In the genomic region with DNA sequence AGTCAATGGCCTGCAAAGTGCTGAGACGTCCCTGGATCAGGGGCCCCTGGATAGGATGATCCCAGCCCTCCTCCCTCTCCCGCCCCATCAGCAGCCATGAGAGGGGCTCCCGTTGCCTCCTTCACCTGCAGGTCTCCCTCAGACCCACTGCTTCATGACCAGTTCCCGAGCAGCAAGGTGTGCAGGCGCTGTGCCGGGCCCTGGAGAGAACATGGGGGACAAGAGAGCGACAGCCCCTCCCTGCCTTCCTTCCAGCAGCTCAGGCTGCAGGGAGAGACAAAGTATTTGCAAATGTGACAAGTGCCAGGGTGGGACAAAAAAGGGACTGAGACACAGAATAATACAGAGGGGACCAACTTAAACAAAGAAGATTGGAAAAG, we compare ENCODE assay signal across 1 cellular context.
TF ChIP-seq lines count a peak whose summit lies in the region.

No MANE protein-coding gene starts in this region.

TF ChIP-seq in GM23338, 12 proteins besides CTCF, POLR2A, EP300 and RAD21 (continued from another document):
- TF ChIP-seq POLR2AphosphoS5 (IDR thresholded peaks at IDR 0.05; ENCODE audit: low read depth) (no peak), STAT1 (IDR thresholded peaks at IDR 0.05; ENCODE audit: unreplicated experiment) (no peak), ZNF114 (CRISPR knock-in tag; IDR thresholded peaks at IDR 0.05) (no peak), CREB1 (CRISPR knock-in tag; IDR thresholded peaks at IDR 0.05; ENCODE audit: low read depth) (no peak), ZNF331 (CRISPR knock-in tag; IDR thresholded peaks at IDR 0.05; ENCODE audit: low read depth) (no peak), EZH2 (IDR thresholded peaks at IDR 0.05; ENCODE audit: low read depth, unreplicated experiment) (no peak)
- TF ChIP-seq, protein P1, sequence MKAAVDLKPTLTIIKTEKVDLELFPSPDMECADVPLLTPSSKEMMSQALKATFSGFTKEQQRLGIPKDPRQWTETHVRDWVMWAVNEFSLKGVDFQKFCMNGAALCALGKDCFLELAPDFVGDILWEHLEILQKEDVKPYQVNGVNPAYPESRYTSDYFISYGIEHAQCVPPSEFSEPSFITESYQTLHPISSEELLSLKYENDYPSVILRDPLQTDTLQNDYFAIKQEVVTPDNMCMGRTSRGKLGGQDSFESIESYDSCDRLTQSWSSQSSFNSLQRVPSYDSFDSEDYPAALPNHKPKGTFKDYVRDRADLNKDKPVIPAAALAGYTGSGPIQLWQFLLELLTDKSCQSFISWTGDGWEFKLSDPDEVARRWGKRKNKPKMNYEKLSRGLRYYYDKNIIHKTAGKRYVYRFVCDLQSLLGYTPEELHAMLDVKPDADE (IDR thresholded peaks at IDR 0.05): no peak
- TF ChIP-seq, protein P2, sequence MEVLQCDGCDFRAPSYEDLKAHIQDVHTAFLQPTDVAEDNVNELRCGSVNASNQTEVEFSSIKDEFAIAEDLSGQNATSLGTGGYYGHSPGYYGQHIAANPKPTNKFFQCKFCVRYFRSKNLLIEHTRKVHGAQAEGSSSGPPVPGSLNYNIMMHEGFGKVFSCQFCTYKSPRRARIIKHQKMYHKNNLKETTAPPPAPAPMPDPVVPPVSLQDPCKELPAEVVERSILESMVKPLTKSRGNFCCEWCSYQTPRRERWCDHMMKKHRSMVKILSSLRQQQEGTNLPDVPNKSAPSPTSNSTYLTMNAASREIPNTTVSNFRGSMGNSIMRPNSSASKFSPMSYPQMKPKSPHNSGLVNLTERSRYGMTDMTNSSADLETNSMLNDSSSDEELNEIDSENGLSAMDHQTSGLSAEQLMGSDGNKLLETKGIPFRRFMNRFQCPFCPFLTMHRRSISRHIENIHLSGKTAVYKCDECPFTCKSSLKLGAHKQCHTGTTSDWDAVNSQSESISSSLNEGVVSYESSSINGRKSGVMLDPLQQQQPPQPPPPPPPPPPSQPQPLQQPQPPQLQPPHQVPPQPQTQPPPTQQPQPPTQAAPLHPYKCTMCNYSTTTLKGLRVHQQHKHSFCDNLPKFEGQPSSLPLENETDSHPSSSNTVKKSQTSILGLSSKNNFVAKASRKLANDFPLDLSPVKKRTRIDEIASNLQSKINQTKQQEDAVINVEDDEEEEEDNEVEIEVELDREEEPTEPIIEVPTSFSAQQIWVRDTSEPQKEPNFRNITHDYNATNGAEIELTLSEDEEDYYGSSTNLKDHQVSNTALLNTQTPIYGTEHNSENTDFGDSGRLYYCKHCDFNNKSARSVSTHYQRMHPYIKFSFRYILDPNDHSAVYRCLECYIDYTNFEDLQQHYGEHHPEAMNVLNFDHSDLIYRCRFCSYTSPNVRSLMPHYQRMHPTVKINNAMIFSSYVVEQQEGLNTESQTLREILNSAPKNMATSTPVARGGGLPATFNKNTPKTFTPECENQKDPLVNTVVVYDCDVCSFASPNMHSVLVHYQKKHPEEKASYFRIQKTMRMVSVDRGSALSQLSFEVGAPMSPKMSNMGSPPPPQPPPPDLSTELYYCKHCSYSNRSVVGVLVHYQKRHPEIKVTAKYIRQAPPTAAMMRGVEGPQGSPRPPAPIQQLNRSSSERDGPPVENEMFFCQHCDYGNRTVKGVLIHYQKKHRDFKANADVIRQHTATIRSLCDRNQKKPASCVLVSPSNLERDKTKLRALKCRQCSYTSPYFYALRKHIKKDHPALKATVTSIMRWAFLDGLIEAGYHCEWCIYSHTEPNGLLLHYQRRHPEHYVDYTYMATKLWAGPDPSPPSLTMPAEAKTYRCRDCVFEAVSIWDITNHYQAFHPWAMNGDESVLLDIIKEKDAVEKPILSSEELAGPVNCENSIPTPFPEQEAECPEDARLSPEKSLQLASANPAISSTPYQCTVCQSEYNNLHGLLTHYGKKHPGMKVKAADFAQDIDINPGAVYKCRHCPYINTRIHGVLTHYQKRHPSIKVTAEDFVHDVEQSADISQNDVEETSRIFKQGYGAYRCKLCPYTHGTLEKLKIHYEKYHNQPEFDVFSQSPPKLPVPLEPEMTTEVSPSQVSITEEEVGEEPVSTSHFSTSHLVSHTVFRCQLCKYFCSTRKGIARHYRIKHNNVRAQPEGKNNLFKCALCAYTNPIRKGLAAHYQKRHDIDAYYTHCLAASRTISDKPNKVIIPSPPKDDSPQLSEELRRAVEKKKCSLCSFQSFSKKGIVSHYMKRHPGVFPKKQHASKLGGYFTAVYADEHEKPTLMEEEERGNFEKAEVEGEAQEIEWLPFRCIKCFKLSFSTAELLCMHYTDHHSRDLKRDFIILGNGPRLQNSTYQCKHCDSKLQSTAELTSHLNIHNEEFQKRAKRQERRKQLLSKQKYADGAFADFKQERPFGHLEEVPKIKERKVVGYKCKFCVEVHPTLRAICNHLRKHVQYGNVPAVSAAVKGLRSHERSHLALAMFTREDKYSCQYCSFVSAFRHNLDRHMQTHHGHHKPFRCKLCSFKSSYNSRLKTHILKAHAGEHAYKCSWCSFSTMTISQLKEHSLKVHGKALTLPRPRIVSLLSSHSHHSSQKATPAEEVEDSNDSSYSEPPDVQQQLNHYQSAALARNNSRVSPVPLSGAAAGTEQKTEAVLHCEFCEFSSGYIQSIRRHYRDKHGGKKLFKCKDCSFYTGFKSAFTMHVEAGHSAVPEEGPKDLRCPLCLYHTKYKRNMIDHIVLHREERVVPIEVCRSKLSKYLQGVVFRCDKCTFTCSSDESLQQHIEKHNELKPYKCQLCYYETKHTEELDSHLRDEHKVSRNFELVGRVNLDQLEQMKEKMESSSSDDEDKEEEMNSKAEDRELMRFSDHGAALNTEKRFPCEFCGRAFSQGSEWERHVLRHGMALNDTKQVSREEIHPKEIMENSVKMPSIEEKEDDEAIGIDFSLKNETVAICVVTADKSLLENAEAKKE (CRISPR knock-in tag; IDR thresholded peaks at IDR 0.05): no peak
